Comparison of ENCODE assay signal across 1 cellular context in genomic region chr3:73363093-73363492, GRCh38.
TF ChIP-seq lines count a peak whose summit lies in the region.

No MANE protein-coding gene starts in this region.

TF ChIP-seq in SK-N-SH treated with all-trans-retinoic acid at 6 μM for 48 hours, 23 proteins besides CTCF, POLR2A, EP300 and RAD21 (continued from another document):
- TF ChIP-seq ZFP30 (CRISPR knock-in tag; IDR thresholded peaks at IDR 0.05), result no peak
TF ChIP-seq in SK-N-SH treated with all-trans-retinoic acid at 6 μM for 48 hours: peak in this region for 0.
